ENCODE assay signal across 3 cellular contexts in the genomic region with DNA sequence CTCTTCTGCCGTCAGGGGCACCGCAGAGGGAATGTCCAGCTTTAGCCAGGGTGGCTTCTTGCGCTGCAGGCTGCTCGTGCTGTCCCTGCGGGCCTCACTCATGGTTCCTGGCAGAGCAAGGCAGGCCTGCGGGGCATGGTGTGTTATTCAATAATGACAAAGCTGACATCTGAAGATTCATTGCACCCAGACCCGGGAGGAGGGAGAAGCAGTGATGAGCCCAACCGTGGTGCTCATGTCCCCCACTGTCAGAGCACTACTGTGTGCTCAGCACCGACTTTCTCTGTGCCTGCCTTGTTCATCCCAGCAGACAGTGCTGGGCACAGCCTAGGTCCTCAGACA.
TF ChIP-seq lines count a peak whose summit lies in the region.

No MANE protein-coding gene starts in this region.

TF ChIP-seq in GM12891, 5 proteins besides CTCF, POLR2A, EP300 and RAD21:
- no peak for TF ChIP-seq TAF1 (IDR thresholded peaks at IDR 0.05; ENCODE audit: low read depth, low read length)
- TF ChIP-seq PAX5 (IDR thresholded peaks at IDR 0.05; ENCODE audit: insufficient read depth, low read length, severe bottlenecking), result no peak

TF ChIP-seq in IMR-90, 13 proteins besides CTCF, POLR2A, EP300 and RAD21:
- TF ChIP-seq BHLHE40 (IDR thresholded peaks at IDR 0.05; ENCODE audit: low read depth, low read length) (no peak), CEBPB (IDR thresholded peaks at IDR 0.05; ENCODE audit: low read depth, low read length) (no peak), CHD1 (IDR thresholded peaks at IDR 0.05; ENCODE audit: low read depth, low read length) (no peak), ELK1 (IDR thresholded peaks at IDR 0.05; ENCODE audit: borderline replicate concordance, low read depth, low read length) (no peak), RCOR1 (IDR thresholded peaks at IDR 0.05; ENCODE audit: insufficient replicate concordance, low read length) (no peak), FOS (IDR thresholded peaks at IDR 0.05; ENCODE audit: low read depth, low read length) (no peak), RFX5 (IDR thresholded peaks at IDR 0.05; ENCODE audit: low read depth, low read length) (no peak), MAZ (IDR thresholded peaks at IDR 0.05; ENCODE audit: borderline replicate concordance, low read depth, low read length) (no peak), MAFK (IDR thresholded peaks at IDR 0.05; ENCODE audit: low read depth, low read length) (no peak)

TF ChIP-seq in H1, 55 proteins besides CTCF, POLR2A, EP300 and RAD21:
- no peak for TF ChIP-seq EGR1 (IDR thresholded peaks at IDR 0.05; ENCODE audit: borderline replicate concordance, low read depth, low read length)
- no peak for TF ChIP-seq ZNF274 (IDR thresholded peaks at IDR 0.05; ENCODE audit: borderline replicate concordance, extremely low read depth, low read length)
- no peak for TF ChIP-seq CBX8 (IDR thresholded peaks at IDR 0.05; ENCODE audit: borderline replicate concordance, low read depth, low read length)
- no peak for TF ChIP-seq JUN (IDR thresholded peaks at IDR 0.05; ENCODE audit: low read depth, low read length)
- TF ChIP-seq CREB1 (IDR thresholded peaks at IDR 0.05), result no peak
- TF ChIP-seq, protein P1, sequence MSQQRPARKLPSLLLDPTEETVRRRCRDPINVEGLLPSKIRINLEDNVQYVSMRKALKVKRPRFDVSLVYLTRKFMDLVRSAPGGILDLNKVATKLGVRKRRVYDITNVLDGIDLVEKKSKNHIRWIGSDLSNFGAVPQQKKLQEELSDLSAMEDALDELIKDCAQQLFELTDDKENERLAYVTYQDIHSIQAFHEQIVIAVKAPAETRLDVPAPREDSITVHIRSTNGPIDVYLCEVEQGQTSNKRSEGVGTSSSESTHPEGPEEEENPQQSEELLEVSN (IDR thresholded peaks at IDR 0.05), result no peak
- TF ChIP-seq GABPA (IDR thresholded peaks at IDR 0.05; ENCODE audit: borderline replicate concordance, insufficient read depth, low read length), result no peak
- no peak for TF ChIP-seq POU5F1 (IDR thresholded peaks at IDR 0.05; ENCODE audit: low read depth, low read length)
- no peak for TF ChIP-seq TEAD4 (IDR thresholded peaks at IDR 0.05; ENCODE audit: low read depth, low read length)
- TF ChIP-seq BCL11A (IDR thresholded peaks at IDR 0.05; ENCODE audit: low read depth in 2 of 2, low read length in 2 of 2), result no peak
- TF ChIP-seq TBP (IDR thresholded peaks at IDR 0.05; ENCODE audit: low read depth, low read length), result no peak
- no peak for TF ChIP-seq SUZ12 (IDR thresholded peaks at IDR 0.05; ENCODE audit: low read length)
- no peak for TF ChIP-seq USF2 (IDR thresholded peaks at IDR 0.05; ENCODE audit: low read length)
- TF ChIP-seq RNF2 (IDR thresholded peaks at IDR 0.05; ENCODE audit: borderline replicate concordance, low read depth, low read length, missing control alignments, poor library complexity, severe bottlenecking), result no peak
- TF ChIP-seq NANOG (IDR thresholded peaks at IDR 0.05; ENCODE audit: insufficient read depth, low read depth, low read length, poor library complexity, severe bottlenecking), result no peak
- no peak for TF ChIP-seq CHD7 (IDR thresholded peaks at IDR 0.05; ENCODE audit: insufficient replicate concordance, low read length)
- no peak for TF ChIP-seq CEBPB (IDR thresholded peaks at IDR 0.05; ENCODE audit: low read depth, low read length)
